22 cellular contexts compared by ENCODE assay signal in genomic region chr17:48985436-48986245, GRCh38. TPM values are rescaled to one million over a fixed set of nuclear protein-coding genes. Genes with fewer than 3 reads are reported as not detected.
"Had no signal": no experiment of that assay in that cellular context is flagged by ENCODE, and none has a peak within 500 bp of the region (broad histone marks: within the 10 kb centered on the region; RNA-seq: fewer than 3 reads in every experiment).

No MANE protein-coding gene starts in this region.

- H3K27ac Mint-ChIP-seq: activated naive CD8-positive, alpha-beta T cell treated with anti-CD3 and anti-CD28 coated beads for 36 hours; memory B cell; T-helper 2 cell treated with Interferon-gamma antibody and Interleukin-4, amounts not matched to agents 5 μg/mL and 100 μg/mL, for 36 hours had no signal

- H3K36me3 ChIP-seq: brain microvascular endothelial cell, left ventricle myocardium inferior, neutrophil, SJCRH30, tibial artery had no signal

- H3K9me3 Mint-ChIP-seq: T-helper 2 cell treated with Interferon-gamma antibody and Interleukin-4, amounts not matched to agents 5 μg/mL and 100 μg/mL, for 36 hours had no signal

- H3K9me3 ChIP-seq: neutrophil had no signal

- H3K4me1 Mint-ChIP-seq: activated naive CD8-positive, alpha-beta T cell treated with anti-CD3 and anti-CD28 coated beads for 36 hours; memory B cell; naive thymus-derived CD8-positive, alpha-beta T cell had no signal

- H3K4me1 ChIP-seq: left ventricle myocardium inferior, tibial artery had no signal

- H3K36me3 Mint-ChIP-seq: activated naive CD8-positive, alpha-beta T cell treated with anti-CD3 and anti-CD28 coated beads for 36 hours; memory B cell had no signal

- DNase-seq: activated CD4-positive, alpha-beta T cell treated with anti-CD3 and anti-CD28 coated beads, Interleukin-2, amount 50 U/mL, for 4 hours; activated gamma-delta T cell treated with Interleukin-2 at 50 U/mL for 16 hours; activated naive CD8-positive, alpha-beta T cell treated with anti-CD3 and anti-CD28 coated beads for 36 hours; activated T-cell treated with anti-CD3 and anti-CD28 coated beads, Interleukin-2, amount 50 U/mL, for 48 hours; brain microvascular endothelial cell; left ventricle myocardium inferior; naive thymus-derived CD8-positive, alpha-beta T cell; SJCRH30; stimulated activated CD4-positive, alpha-beta T cell treated with anti-CD3 and anti-CD28 coated beads, Interleukin-15, amount 100 ng/mL, for 24 hours; stimulated activated CD4-positive, alpha-beta T cell treated with anti-CD3 and anti-CD28 coated beads, Interleukin-4, amount 100 ng/mL, for 1 hour; stimulated activated naive CD4-positive, alpha-beta T cell had no signal

- H3K27me3 Mint-ChIP-seq: memory B cell had no signal

- ATAC-seq: naive thymus-derived CD8-positive, alpha-beta T cell had no signal

- H3K27ac ChIP-seq: brain microvascular endothelial cell, left ventricle myocardium inferior, neutrophil, SJCRH30, tibial artery had no signal

- H3K4me3 ChIP-seq: left ventricle myocardium inferior, SJCRH30, tibial artery had no signal

- H3K4me3 Mint-ChIP-seq: activated naive CD8-positive, alpha-beta T cell treated with anti-CD3 and anti-CD28 coated beads for 36 hours; memory B cell; naive thymus-derived CD8-positive, alpha-beta T cell; T-helper 2 cell treated with Interferon-gamma antibody and Interleukin-4, amounts not matched to agents 5 μg/mL and 100 μg/mL, for 36 hours had no signal

RNA-seq across cellular contexts. Expression of gene IGF2BP1, which starts 11.5 kb away (rescaled TPM):
- total RNA-seq: left ventricle myocardium inferior; naive thymus-derived CD8-positive, alpha-beta T cell had no signal
- polyA plus RNA-seq: keratinocyte; naive thymus-derived CD8-positive, alpha-beta T cell had no signal

RNA-seq across cellular contexts. Expression of gene GIP, which starts 17.2 kb away (rescaled TPM):
- total RNA-seq: activated naive CD8-positive, alpha-beta T cell treated with anti-CD3 and anti-CD28 coated beads for 36 hours; cerebellum; dermis microvascular lymphatic vessel endothelial cell; left ventricle myocardium inferior; mucosa of gallbladder; naive thymus-derived CD8-positive, alpha-beta T cell; renal cortical epithelial cell; subcutaneous adipose tissue had no signal
- polyA plus RNA-seq: esophagus; keratinocyte; naive thymus-derived CD8-positive, alpha-beta T cell had no signal
